1 cellular context compared by ENCODE assay signal in genomic region chr1:150544204-150544603, GRCh38.
TF ChIP-seq lines count a peak whose summit lies in the region.

No MANE protein-coding gene starts in this region.

TF ChIP-seq in HEK293, 187 proteins besides CTCF, POLR2A, EP300 and RAD21 (continued from another document):
- TF ChIP-seq SCRT1 (tag by site-specific recombination; IDR thresholded peaks at IDR 0.05; ENCODE audit: borderline replicate concordance) (no peak), ZNF585B (tag by site-specific recombination; IDR thresholded peaks at IDR 0.05) (no peak), ZNF501 (tag by site-specific recombination; IDR thresholded peaks at IDR 0.05) (no peak), GLIS1 (tag by site-specific recombination; IDR thresholded peaks at IDR 0.05) (peak; percentile 24; the same call in 1 of the 2 replicates), ZNF266 (tag by site-specific recombination; IDR thresholded peaks at IDR 0.05; ENCODE audit: low read depth) (no peak), ZNF2 (tag by site-specific recombination; IDR thresholded peaks at IDR 0.05) (no peak), ZNF488 (tag by site-specific recombination; IDR thresholded peaks at IDR 0.05) (no peak), ZNF449 (tag by site-specific recombination; IDR thresholded peaks at IDR 0.05) (no peak), ZBTB1 (tag by site-specific recombination; IDR thresholded peaks at IDR 0.05) (no peak)
TF ChIP-seq in HEK293: peak in this region for 4.
